ENCODE assay signal across 9 cellular contexts in genomic region chr6:41901882-41902519, GRCh38. TPM values are rescaled to one million over a fixed set of nuclear protein-coding genes. Genes with fewer than 3 reads are reported as not detected.
DNase-seq lines count a peak whose midpoint lies in the region; ATAC-seq and TF ChIP-seq lines count a peak whose summit lies in the region.
"Had no signal": no experiment of that assay in that cellular context is flagged by ENCODE, and none has a peak within 500 bp of the region (broad histone marks: within the 10 kb centered on the region; RNA-seq: fewer than 3 reads in every experiment).

No MANE protein-coding gene starts in this region.

- H3K36me3 ChIP-seq in Peyer's patch: peaks cover 0 to 49% (median 0%) of the 10 kb centered on the region in 3 donors

- H3K27me3 ChIP-seq in Peyer's patch: no peaks in the 10 kb centered on the region

- DNase-seq in Peyer's patch (peak in 2 of 3 donors; percentile 48 to 57), nephron progenitor cell (no peak), mesothelial cell of epicardium (ENCODE audit: low spot score in 2 of 2, unreplicated experiment in 2 of 2) (no peak), lower leg skin (ENCODE audit: low spot score in 2 of 2) (no peak), occipital lobe (lab: John Stamatoyannopoulos, UW) (no peak)
- DNase-seq in activated naive CD8-positive, alpha-beta T cell treated with anti-CD3 and anti-CD28 coated beads, Interleukin-2, amount 50 U/mL, for 16 hours (ENCODE audit: low read depth, low spot score): peak; percentile 34

- intact Hi-C loops in lower leg skin (cut with DNase I; ENCODE audit: low total_unique reads): no loop called here

- H3K4me3 Mint-ChIP-seq in nephron progenitor cell (no peak overlapping the region), mesothelial cell of epicardium (no peak overlapping the region)
- H3K4me3 Mint-ChIP-seq: nephron had no signal

- H3K27me3 Mint-ChIP-seq in nephron progenitor cell (ENCODE audit: low read depth, poor library complexity) (no peaks in the 10 kb centered on the region), mesothelial cell of epicardium (ENCODE audit: low read depth) (no peaks in the 10 kb centered on the region)

- peak; percentile 56 for TF ChIP-seq CTCF in GM12875 (IDR thresholded peaks at IDR 0.05; ENCODE audit: borderline replicate concordance, insufficient read depth, low read depth, low read length)
- peak in 4 of 6 experiments; percentile 26 to 45 (median 41) for TF ChIP-seq CTCF in Peyer's patch (IDR thresholded peaks at IDR 0.05)
- peak; percentile 11 for TF ChIP-seq CTCF in nephron progenitor cell (IDR thresholded peaks at IDR 0.05)
- TF ChIP-seq CTCF in mesothelial cell of epicardium (IDR thresholded peaks at IDR 0.05; ENCODE audit: unreplicated experiment): no peak
- no peak for TF ChIP-seq CTCF in lower leg skin (IDR thresholded peaks at IDR 0.05)

- H3K4me3 ChIP-seq in GM12875 (ENCODE audit: low read depth, low read length): no peak overlapping the region
- no peak overlapping the region for H3K4me3 ChIP-seq in Peyer's patch
- H3K4me3 ChIP-seq in lower leg skin (ENCODE audit: low read depth, poor library complexity, severe bottlenecking): no peak overlapping the region

- H3K27ac ChIP-seq in Peyer's patch: no peak overlapping the region

- no peaks in the 10 kb centered on the region for H3K4me1 ChIP-seq in Peyer's patch

- no peaks in the 10 kb centered on the region for H3K9me3 ChIP-seq in Peyer's patch

- H3K9me3 Mint-ChIP-seq in nephron progenitor cell: no peaks in the 10 kb centered on the region
- no peaks in the 10 kb centered on the region for H3K9me3 Mint-ChIP-seq in mesothelial cell of epicardium
- H3K9me3 Mint-ChIP-seq: nephron had no signal

- no peak for TF ChIP-seq POLR2A in Peyer's patch (IDR thresholded peaks at IDR 0.05)
- no peak for TF ChIP-seq POLR2A in lower leg skin (IDR thresholded peaks at IDR 0.05)

- ATAC-seq in HG02678 (IDR thresholded peaks at IDR 0.05; ENCODE audit: unreplicated experiment): no peak

- H3K36me3 Mint-ChIP-seq in nephron progenitor cell (ENCODE audit: low read depth) (peaks cover 38% of the 10 kb centered on the region), mesothelial cell of epicardium (peaks cover 18% of the 10 kb centered on the region)

- H3K4me1 Mint-ChIP-seq in nephron progenitor cell (no peaks in the 10 kb centered on the region), mesothelial cell of epicardium (no peaks in the 10 kb centered on the region)
- H3K4me1 Mint-ChIP-seq: nephron had no signal

- no peak overlapping the region for H3K27ac Mint-ChIP-seq in nephron progenitor cell
- no peak overlapping the region for H3K27ac Mint-ChIP-seq in mesothelial cell of epicardium
- H3K27ac Mint-ChIP-seq: nephron had no signal

- WGBS in lower leg skin, 2 donors: 91 to 100% methylated on average over 1 of the region's 1 CpG

RNA-seq across cellular contexts. Expression of gene USP49, which starts 6.8 kb away (rescaled TPM):
- total RNA-seq in Peyer's patch (1 to 10 TPM; 2.1 to 8.6 (median 4.7) TPM), mesothelial cell of epicardium (12.0 to 13.8 TPM (median 12.1 TPM) in 3 replicates), lower leg skin (1 to 10 TPM; 2.3 to 7.3 (median 3.7) TPM), occipital lobe (12.5 TPM)

RNA-seq across cellular contexts. Expression of gene MED20, which starts 18.9 kb away (rescaled TPM):
- total RNA-seq in Peyer's patch: 10 to 100 TPM in 3 of 4 donors, 1 to 10 TPM in 1; 6.6 to 24.3 (median 18.0) TPM
- total RNA-seq in mesothelial cell of epicardium: 24.1 to 25.1 TPM (median 25.1 TPM) in 3 replicates
- 10 to 100 TPM in 2 of 4 donors, 1 to 10 TPM in 2; 5.7 to 11.5 (median 9.8) TPM for total RNA-seq in lower leg skin
- total RNA-seq in occipital lobe: 15.9 TPM

RNA-seq across cellular contexts. Expression of gene BYSL, which starts 19.3 kb away (rescaled TPM):
- total RNA-seq in Peyer's patch (10 to 100 TPM in 1 of 4 donors, 1 to 10 TPM in 3; 4.4 to 12.4 (median 6.1) TPM), mesothelial cell of epicardium (32.7 to 36.5 TPM (median 32.8 TPM) in 3 replicates), lower leg skin (10 to 100 TPM in 1 of 4 donors, 1 to 10 TPM in 3; 4.1 to 12.2 (median 7.7) TPM), occipital lobe (14.0 TPM)

RNA-seq across cellular contexts. Expression of gene CCND3, which starts 39.6 kb away (rescaled TPM):
- total RNA-seq in Peyer's patch (100 to 1,000 TPM in 1 of 4 donors, 10 to 100 TPM in 3; 49.2 to 267 (median 60.1) TPM), mesothelial cell of epicardium (37.2 to 42.0 TPM (median 39.5 TPM) in 3 replicates), lower leg skin (100 to 1,000 TPM; 130 to 169 (median 157) TPM), occipital lobe (19.2 TPM)

Comparison
In these comparisons a context has a peak if more than half of its experiments do, and no peak if none do; other contexts are left out.
1. CTCF ChIP-seq: peak in GM12875 (single experiment), Peyer's patch (4 of 6) and nephron progenitor cell (single experiment); none in mesothelial cell of epicardium (single experiment) and lower leg skin (0 of 3).
2. DNase-seq: peak in Peyer's patch (2 of 3) and activated naive CD8-positive, alpha-beta T cell treated with anti-CD3 and anti-CD28 coated beads, Interleukin-2, amount 50 U/mL, for 16 hours (single experiment); none in nephron progenitor cell (single experiment), mesothelial cell of epicardium (0 of 2), lower leg skin (0 of 2) and occipital lobe (single experiment).